In the genomic region with DNA sequence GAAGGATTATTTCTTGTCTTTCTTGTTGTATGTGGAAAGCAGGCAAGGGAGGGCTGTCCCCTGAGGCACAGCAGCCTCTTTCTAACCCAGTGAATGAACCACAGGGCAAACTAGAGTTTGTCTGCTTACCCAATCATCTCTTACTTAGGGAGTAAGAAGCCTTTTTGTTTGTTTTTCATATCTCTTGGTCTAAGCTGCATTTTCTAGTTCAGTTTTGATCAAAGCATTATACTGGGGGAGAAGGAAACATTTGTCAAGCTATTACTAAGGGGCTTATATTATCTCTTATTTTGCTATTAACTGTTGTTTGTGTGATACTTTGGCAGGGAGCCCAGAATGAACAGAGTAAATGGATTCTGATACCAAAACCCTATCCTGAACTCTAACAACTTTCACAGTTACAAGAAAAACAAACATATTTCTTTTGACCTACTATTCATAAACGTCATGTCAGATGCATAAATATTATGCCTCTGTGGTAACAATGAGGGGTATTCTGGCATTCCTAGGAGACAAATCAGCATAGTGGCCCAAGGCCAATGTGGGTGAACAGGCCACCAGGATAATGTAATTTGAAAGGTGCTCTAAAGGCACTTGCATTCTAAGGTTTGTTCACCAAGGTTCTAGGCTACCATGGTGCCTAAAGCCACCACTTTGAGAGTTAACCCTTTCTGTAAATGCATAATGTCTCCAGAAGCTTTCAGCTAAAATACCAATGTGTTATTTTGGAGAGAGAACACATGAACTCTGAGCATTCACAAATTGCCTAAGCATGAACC, we compare ENCODE assay signal across 10 cellular contexts.
DNase-seq lines count a peak whose midpoint lies in the region; ATAC-seq lines count a peak whose summit lies in the region.
"Had no signal": no experiment of that assay in that cellular context is flagged by ENCODE, and none has a peak within 500 bp of the region (broad histone marks: within the 10 kb centered on the region; RNA-seq: fewer than 3 reads in every experiment).

No MANE protein-coding gene starts in this region.

- no peak overlapping the region for H3K9ac ChIP-seq in rectal smooth muscle tissue (ENCODE audit: low read length)

- H3K27me3 ChIP-seq in rectal smooth muscle tissue (ENCODE audit: control insufficient read depth, insufficient read depth, low read length), result no peaks in the 10 kb centered on the region

- peak; percentile 64 for ATAC-seq in esophagus mucosa
- ATAC-seq in GM19397 (IDR thresholded peaks at IDR 0.05; ENCODE audit: unreplicated experiment), result no peak

- peak overlapping the region; percentile 51 for H3K27ac ChIP-seq in rectal smooth muscle tissue (ENCODE audit: low read depth, low read length)

- H3K4me1 ChIP-seq in rectal smooth muscle tissue (ENCODE audit: control insufficient read depth, insufficient read depth, low read length), result peaks cover 6% of the 10 kb centered on the region

- H3K36me3 ChIP-seq in rectal smooth muscle tissue (ENCODE audit: control insufficient read depth, insufficient read depth, low read length), result no peaks in the 10 kb centered on the region

- H3K4me3 ChIP-seq in rectal smooth muscle tissue (ENCODE audit: low read length), result no peak overlapping the region

- DNase-seq in DMS153 treated with DMSO at 0.1 percent for 48 hours (lab: John Stamatoyannopoulos, UW; ENCODE audit: unreplicated experiment), result peak; percentile 25
- peak; percentile 67 for DNase-seq in NCI-H82 (lab: John Stamatoyannopoulos, UW)
- DNase-seq in stimulated activated CD4-positive, alpha-beta T cell treated with anti-CD3 and anti-CD28 coated beads, Interleukin-15, amount 100 ng/mL, for 24 hours, result no peak
- no peak for DNase-seq in DMS114 treated with DMSO at 0.1 percent for 48 hours (lab: John Stamatoyannopoulos, UW; ENCODE audit: unreplicated experiment)
- DNase-seq in NCI-H2081 treated with DMSO at 0.1 percent for 48 hours (lab: John Stamatoyannopoulos, UW), result no peak
- DNase-seq: central memory CD4-positive, alpha-beta T cell; stimulated activated CD4-positive, alpha-beta T cell treated with anti-CD3 and anti-CD28 coated beads, Interleukin-4, amount 100 ng/mL, for 4 hours had no signal

Comparison
In these comparisons a context has a peak if more than half of its experiments do, and no peak if none do; other contexts are left out.
1. DNase-seq: peak in DMS153 treated with DMSO at 0.1 percent for 48 hours (single experiment) and NCI-H82 (single experiment); none in stimulated activated CD4-positive, alpha-beta T cell treated with anti-CD3 and anti-CD28 coated beads, Interleukin-15, amount 100 ng/mL, for 24 hours (single experiment), DMS114 treated with DMSO at 0.1 percent for 48 hours (single experiment) and NCI-H2081 treated with DMSO at 0.1 percent for 48 hours (single experiment).